ENCODE assay signal across 8 cellular contexts in the genomic region with DNA sequence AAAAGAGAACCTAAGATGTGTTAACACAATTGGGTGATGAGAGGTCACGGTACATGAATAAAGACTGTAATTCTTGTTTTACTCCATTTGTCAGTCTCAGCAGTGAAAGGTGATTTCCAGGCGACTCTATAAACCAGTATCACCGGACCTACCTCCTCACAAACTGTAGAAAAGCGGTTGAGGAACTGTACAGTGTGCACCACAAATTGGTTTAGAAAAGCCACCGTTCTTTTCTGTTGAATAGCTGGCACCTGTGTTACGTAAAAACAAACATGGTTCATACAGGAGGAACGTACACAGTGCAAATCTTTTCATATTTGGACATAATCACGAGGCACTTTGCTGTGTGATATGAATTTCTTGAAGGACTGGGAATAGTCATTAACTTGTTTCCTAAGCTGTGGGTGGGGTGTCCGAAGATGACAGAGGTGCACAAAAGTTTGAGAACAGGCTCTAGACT. TPM values are rescaled to one million over a fixed set of nuclear protein-coding genes. Genes with fewer than 3 reads are reported as not detected.
DNase-seq lines count a peak whose midpoint lies in the region; ATAC-seq lines count a peak whose summit lies in the region.

No MANE protein-coding gene starts in this region.

- peaks cover 8 to 35% (median 16%) of the 10 kb centered on the region in 11 experiments; a peak in 13 of 22 replicates for H3K36me3 ChIP-seq in BLaER1 treated with 17β-estradiol and CSF1 and Interleukin-3, amounts not matched to agents 10 nM and 100 nM

- DNase-seq in activated T-helper 2 cell treated with anti-CD3 and anti-CD28 coated beads, Interferon-gamma antibody, Interleukin-2, Interleukin-4, amounts not matched to agents 10 μg/mL and 5 μg/mL and 100 μg/mL, durations not matched to agents 14 hours and 24 hours and 36 hours (ENCODE audit: low spot score), result peak; percentile 32
- DNase-seq in left ventricle myocardium superior (no peak), skeletal muscle cell (ENCODE audit: low read depth) (no peak), DMS 273 (lab: John Stamatoyannopoulos, UW; ENCODE audit: unreplicated experiment) (no peak), DMS153 (lab: John Stamatoyannopoulos, UW) (no peak)

- ATAC-seq in GM19372 (IDR thresholded peaks at IDR 0.05; ENCODE audit: low read depth, unreplicated experiment) (peak; percentile 38), HG03432 (IDR thresholded peaks at IDR 0.05; ENCODE audit: unreplicated experiment) (peak; percentile 30), left ventricle myocardium superior (peak; percentile 8)

- peak overlapping the region; percentile 67 to 90 (median 82); a peak in 21 of 22 replicates for H3K27ac ChIP-seq in BLaER1 treated with 17β-estradiol and CSF1 and Interleukin-3, amounts not matched to agents 10 nM and 100 nM

- H3K4me3 Mint-ChIP-seq in activated T-helper 2 cell treated with anti-CD3 and anti-CD28 coated beads, Interferon-gamma antibody, Interleukin-2, Interleukin-4, amounts not matched to agents 10 μg/mL and 5 μg/mL and 100 μg/mL, durations not matched to agents 14 hours and 24 hours and 36 hours (ENCODE audit: low read depth), result peak overlapping the region; percentile 92

- peak overlapping the region; percentile 82 to 90 (median 88) for H3K9ac ChIP-seq in BLaER1 treated with 17β-estradiol and CSF1 and Interleukin-3, amounts not matched to agents 10 nM and 100 nM

- intact Hi-C loops in activated T-helper 2 cell treated with anti-CD3 and anti-CD28 coated beads, Interferon-gamma antibody, Interleukin-2, Interleukin-4, amounts not matched to agents 10 μg/mL and 5 μg/mL and 100 μg/mL, durations not matched to agents 14 hours and 24 hours and 36 hours (cut with micrococcal nuclease), result loop anchor here (5.0 to 10.0 kb wide), 8 partner anchors 121 to 1796 kb away; a partner anchor contains a TSS
- intact Hi-C loops in left ventricle myocardium superior (cut with micrococcal nuclease), result loop anchor here (10.0 kb wide), 1 partner anchor 54 kb away; no protein-coding TSS in a partner anchor

- H3K36me3 Mint-ChIP-seq in activated T-helper 2 cell treated with anti-CD3 and anti-CD28 coated beads, Interferon-gamma antibody, Interleukin-2, Interleukin-4, amounts not matched to agents 10 μg/mL and 5 μg/mL and 100 μg/mL, durations not matched to agents 14 hours and 24 hours and 36 hours (ENCODE audit: low read depth), result peaks cover 38% of the 10 kb centered on the region

- H3K27me3 ChIP-seq in BLaER1 treated with 17β-estradiol and CSF1 and Interleukin-3, amounts not matched to agents 10 nM and 100 nM, result no peaks in the 10 kb centered on the region

- H3K27ac Mint-ChIP-seq in activated T-helper 2 cell treated with anti-CD3 and anti-CD28 coated beads, Interferon-gamma antibody, Interleukin-2, Interleukin-4, amounts not matched to agents 10 μg/mL and 5 μg/mL and 100 μg/mL, durations not matched to agents 14 hours and 24 hours and 36 hours, result peak overlapping the region; percentile 99

- H3K4me3 ChIP-seq in BLaER1 treated with 17β-estradiol and CSF1 and Interleukin-3, amounts not matched to agents 10 nM and 100 nM, result peak overlapping the region; percentile 75 to 93 (median 86)
- peak overlapping the region; percentile 82 for H3K4me3 ChIP-seq in skeletal muscle cell (ENCODE audit: low read depth, low read length)

- no peaks in the 10 kb centered on the region for H3K9me3 ChIP-seq in BLaER1 treated with 17β-estradiol and CSF1 and Interleukin-3, amounts not matched to agents 10 nM and 100 nM (replicated peaks in 1 of 11)

- H3K4me1 Mint-ChIP-seq in activated T-helper 2 cell treated with anti-CD3 and anti-CD28 coated beads, Interferon-gamma antibody, Interleukin-2, Interleukin-4, amounts not matched to agents 10 μg/mL and 5 μg/mL and 100 μg/mL, durations not matched to agents 14 hours and 24 hours and 36 hours (ENCODE audit: low read depth), result peaks cover 43% of the 10 kb centered on the region

- peak overlapping the region; percentile 81 to 91 (median 86) for H3K4me2 ChIP-seq in BLaER1 treated with 17β-estradiol and CSF1 and Interleukin-3, amounts not matched to agents 10 nM and 100 nM

- H3K4me1 ChIP-seq in BLaER1 treated with 17β-estradiol and CSF1 and Interleukin-3, amounts not matched to agents 10 nM and 100 nM, result peaks cover 0 to 13% (median 8%) of the 10 kb centered on the region in 10 experiments; a peak in 13 of 20 replicates

- no peaks in the 10 kb centered on the region for H3K9me3 Mint-ChIP-seq in activated T-helper 2 cell treated with anti-CD3 and anti-CD28 coated beads, Interferon-gamma antibody, Interleukin-2, Interleukin-4, amounts not matched to agents 10 μg/mL and 5 μg/mL and 100 μg/mL, durations not matched to agents 14 hours and 24 hours and 36 hours

- H3K27me3 Mint-ChIP-seq in activated T-helper 2 cell treated with anti-CD3 and anti-CD28 coated beads, Interferon-gamma antibody, Interleukin-2, Interleukin-4, amounts not matched to agents 10 μg/mL and 5 μg/mL and 100 μg/mL, durations not matched to agents 14 hours and 24 hours and 36 hours (ENCODE audit: low read depth), result no peaks in the 10 kb centered on the region

- H4K20me1 ChIP-seq in BLaER1 treated with 17β-estradiol and CSF1 and Interleukin-3, amounts not matched to agents 10 nM and 100 nM, result no peaks in the 10 kb centered on the region

RNA-seq across cellular contexts. Expression of a gene that starts 0.7 kb away (rescaled TPM):
- 34.0 and 39.0 TPM in 2 replicates for total RNA-seq in activated T-helper 2 cell treated with anti-CD3 and anti-CD28 coated beads, Interferon-gamma antibody, Interleukin-2, Interleukin-4, amounts not matched to agents 10 μg/mL and 5 μg/mL and 100 μg/mL, durations not matched to agents 14 hours and 24 hours and 36 hours
- total RNA-seq in left ventricle myocardium superior, result 31.2 TPM

RNA-seq across cellular contexts. Expression of a gene that starts 58.8 kb away (rescaled TPM):
- total RNA-seq in activated T-helper 2 cell treated with anti-CD3 and anti-CD28 coated beads, Interferon-gamma antibody, Interleukin-2, Interleukin-4, amounts not matched to agents 10 μg/mL and 5 μg/mL and 100 μg/mL, durations not matched to agents 14 hours and 24 hours and 36 hours, result 93.1 and 93.9 TPM in 2 replicates
- total RNA-seq in left ventricle myocardium superior, result 15.3 TPM

RNA-seq across cellular contexts. Expression of a gene that starts 58.9 kb away (rescaled TPM):
- total RNA-seq in activated T-helper 2 cell treated with anti-CD3 and anti-CD28 coated beads, Interferon-gamma antibody, Interleukin-2, Interleukin-4, amounts not matched to agents 10 μg/mL and 5 μg/mL and 100 μg/mL, durations not matched to agents 14 hours and 24 hours and 36 hours, result 27.0 and 27.4 TPM in 2 replicates
- 0.47 TPM for total RNA-seq in left ventricle myocardium superior

Comparison
In these comparisons a context has a peak if more than half of its experiments do, and no peak if none do; other contexts are left out.
1. RNA of a gene that starts 58.9 kb away (total RNA-seq): 27.0 to 27.4 TPM in activated T-helper 2 cell treated with anti-CD3 and anti-CD28 coated beads, Interferon-gamma antibody, Interleukin-2, Interleukin-4, amounts not matched to agents 10 μg/mL and 5 μg/mL and 100 μg/mL, durations not matched to agents 14 hours and 24 hours and 36 hours; 0.47 TPM in left ventricle myocardium superior (single experiment); every median in the first group is over 10 times any median in the second.
2. Peak in every context shown above with its lines, with median percentiles within 50 percentile points of each other: ATAC-seq.